In the genomic region with DNA sequence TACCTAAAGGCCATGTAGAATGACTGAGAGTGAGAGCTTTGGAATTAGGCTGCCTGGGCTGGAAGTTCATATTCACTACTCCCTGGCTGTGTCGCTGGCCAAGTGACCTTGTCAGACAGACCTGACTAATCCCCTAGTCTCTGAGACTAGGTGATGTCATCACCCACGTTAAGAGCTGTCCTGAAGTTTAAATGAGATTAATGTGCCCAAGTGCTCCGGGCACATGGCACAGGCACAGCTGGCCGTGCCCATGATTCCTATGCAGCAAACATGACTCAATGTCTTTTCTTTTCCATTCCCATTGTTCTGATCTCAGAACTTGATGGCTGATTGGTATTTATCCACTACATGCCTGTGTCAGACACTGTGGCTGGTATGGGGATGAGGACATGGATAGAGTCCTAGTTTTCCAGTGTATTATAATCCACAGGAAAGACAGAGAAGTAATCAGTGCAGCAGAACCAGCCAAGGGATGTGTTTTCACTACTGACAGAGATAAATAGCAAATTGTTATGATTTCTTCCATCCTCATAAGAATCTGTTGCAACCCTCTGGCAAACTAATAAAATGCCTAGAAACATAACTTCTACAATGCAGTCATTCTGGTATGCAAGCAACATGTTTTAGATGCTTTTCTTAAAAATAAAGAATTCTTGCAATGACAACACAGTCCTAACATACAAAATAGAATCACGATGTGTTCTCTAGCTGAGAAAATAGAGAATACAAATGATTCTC, we compare ENCODE assay signal across 25 cellular contexts.
DNase-seq lines count a peak whose midpoint lies in the region; ATAC-seq and TF ChIP-seq lines count a peak whose summit lies in the region.
"Had no signal": no experiment of that assay in that cellular context is flagged by ENCODE, and none has a peak within 500 bp of the region (broad histone marks: within the 10 kb centered on the region; RNA-seq: fewer than 3 reads in every experiment).

No MANE protein-coding gene starts in this region.

- no peaks in the 10 kb centered on the region for H3K36me3 Mint-ChIP-seq in stimulated activated effector memory CD8-positive, alpha-beta T cell treated with anti-CD3 and anti-CD28 coated beads, Interleukin-12 subunit alpha, Interleukin-12 subunit beta, amount 100 ng/mL, for 72 hours
- H3K36me3 Mint-ChIP-seq: activated naive CD8-positive, alpha-beta T cell treated with anti-CD3 and anti-CD28 coated beads, Interleukin-2, amount 10 ng/mL, durations not matched to agents 7 days and 5 days; immature natural killer cell; naive thymus-derived CD4-positive, alpha-beta T cell had no signal

- H3K4me1 ChIP-seq in foreskin keratinocyte (no peaks in the 10 kb centered on the region), transverse colon (peaks cover 0 to 11% (median 8%) of the 10 kb centered on the region in 4 donors)
- H3K4me1 ChIP-seq: A549 had no signal

- H3K27ac ChIP-seq in WERI-Rb-1 (no peak overlapping the region), foreskin keratinocyte (peak overlapping the region; percentile 18), transverse colon (peak overlapping the region; percentile 65 to 85 (median 73))
- H3K27ac ChIP-seq: A549, GM23248, lower lobe of right lung, thyroid gland had no signal

- no peaks in the 10 kb centered on the region for H3K4me1 Mint-ChIP-seq in stimulated activated effector memory CD8-positive, alpha-beta T cell treated with anti-CD3 and anti-CD28 coated beads, Interleukin-12 subunit alpha, Interleukin-12 subunit beta, amount 100 ng/mL, for 72 hours
- H3K4me1 Mint-ChIP-seq: activated naive CD8-positive, alpha-beta T cell treated with anti-CD3 and anti-CD28 coated beads, Interleukin-2, amount 10 ng/mL, durations not matched to agents 7 days and 5 days; immature natural killer cell; naive thymus-derived CD4-positive, alpha-beta T cell had no signal

- H3K4me3 ChIP-seq in WERI-Rb-1 (ENCODE audit: low read depth, low read length) (no peak overlapping the region), transverse colon (no peak overlapping the region)
- H3K4me3 ChIP-seq: A549, GM23248, heart left ventricle, lower lobe of right lung, skin epidermis, thyroid gland had no signal

- DNase-seq in SHP77 (lab: John Stamatoyannopoulos, UW) = peak; percentile 32 to 34
- DNase-seq in SHP77 treated with DMSO at 0.1 percent for 48 hours (lab: John Stamatoyannopoulos, UW) = no peak
- peak; percentile 74 for DNase-seq in WERI-Rb-1
- peak; percentile 19 to 48 for DNase-seq in foreskin keratinocyte
- no peak for DNase-seq in transverse colon
- DNase-seq in RPMI8226 = no peak
- DNase-seq in stimulated activated effector memory CD8-positive, alpha-beta T cell treated with anti-CD3 and anti-CD28 coated beads, Interleukin-12 subunit alpha, Interleukin-12 subunit beta, amount 100 ng/mL, for 72 hours (ENCODE audit: low spot score in 2 of 2) = no peak
- DNase-seq in HPDE6-E6E7 (ENCODE audit: extremely low spot score) = no peak
- DNase-seq: activated naive CD8-positive, alpha-beta T cell treated with anti-CD3 and anti-CD28 coated beads, Interleukin-2, amount 10 ng/mL, durations not matched to agents 7 days and 5 days; caudate nucleus; DMS 273 treated with DMSO at 0.1 percent for 48 hours; GM23248; immature natural killer cell; lower lobe of right lung; naive thymus-derived CD4-positive, alpha-beta T cell; NCI-H446; OCI-M1; posterior cingulate gyrus; stimulated activated CD8-positive, alpha-beta memory T cell treated with anti-CD3 and anti-CD28 coated beads, Interleukin-4, amount 100 ng/mL, for 48 hours; T1000; thyroid gland had no signal

- in situ Hi-C loops in transverse colon (cut with MboI; ENCODE audit: low pct_ligation_motif_present in 1 of 4, low pct_unique_long_range_greater_than_20kb in 1 of 4, low sequenced_read_pairs in 3 of 4) = no loop called here

- no peak for TF ChIP-seq EP300 in transverse colon (IDR thresholded peaks at IDR 0.05; ENCODE audit: low read depth)

- WGBS in transverse colon (ENCODE audit: low coverage in 1 of 2), 2 donors = 54 to 60% methylated on average over 1 to 5 of the region's 5 CpGs

- no peak overlapping the region for H3K27ac Mint-ChIP-seq in stimulated activated effector memory CD8-positive, alpha-beta T cell treated with anti-CD3 and anti-CD28 coated beads, Interleukin-12 subunit alpha, Interleukin-12 subunit beta, amount 100 ng/mL, for 72 hours
- H3K27ac Mint-ChIP-seq: activated naive CD8-positive, alpha-beta T cell treated with anti-CD3 and anti-CD28 coated beads, Interleukin-2, amount 10 ng/mL, durations not matched to agents 7 days and 5 days; activated T-helper 1 cell treated with anti-CD3 and anti-CD28 coated beads, Interleukin-12 subunit alpha, Interleukin-12 subunit beta, Interleukin-2, Interleukin-4 antibody, amounts not matched to agents 30 ng/mL and 10 ng/mL and 1 ng/mL, durations not matched to agents 14 hours and 24 hours and 36 hours; immature natural killer cell; naive thymus-derived CD4-positive, alpha-beta T cell had no signal

- no peaks in the 10 kb centered on the region for H3K9me3 Mint-ChIP-seq in stimulated activated effector memory CD8-positive, alpha-beta T cell treated with anti-CD3 and anti-CD28 coated beads, Interleukin-12 subunit alpha, Interleukin-12 subunit beta, amount 100 ng/mL, for 72 hours
- H3K9me3 Mint-ChIP-seq: activated naive CD8-positive, alpha-beta T cell treated with anti-CD3 and anti-CD28 coated beads, Interleukin-2, amount 10 ng/mL, durations not matched to agents 7 days and 5 days; activated T-helper 1 cell treated with anti-CD3 and anti-CD28 coated beads, Interleukin-12 subunit alpha, Interleukin-12 subunit beta, Interleukin-2, Interleukin-4 antibody, amounts not matched to agents 30 ng/mL and 10 ng/mL and 1 ng/mL, durations not matched to agents 14 hours and 24 hours and 36 hours had no signal

- H3K4me3 Mint-ChIP-seq in stimulated activated effector memory CD8-positive, alpha-beta T cell treated with anti-CD3 and anti-CD28 coated beads, Interleukin-12 subunit alpha, Interleukin-12 subunit beta, amount 100 ng/mL, for 72 hours = no peak overlapping the region
- H3K4me3 Mint-ChIP-seq: activated naive CD8-positive, alpha-beta T cell treated with anti-CD3 and anti-CD28 coated beads, Interleukin-2, amount 10 ng/mL, durations not matched to agents 7 days and 5 days; activated T-helper 1 cell treated with anti-CD3 and anti-CD28 coated beads, Interleukin-12 subunit alpha, Interleukin-12 subunit beta, Interleukin-2, Interleukin-4 antibody, amounts not matched to agents 30 ng/mL and 10 ng/mL and 1 ng/mL, durations not matched to agents 14 hours and 24 hours and 36 hours; immature natural killer cell; naive thymus-derived CD4-positive, alpha-beta T cell had no signal

- TF ChIP-seq POLR2A in transverse colon (IDR thresholded peaks at IDR 0.05) = no peak

- no peaks in the 10 kb centered on the region for H3K9me3 ChIP-seq in WERI-Rb-1 (ENCODE audit: severe bottlenecking)
- H3K9me3 ChIP-seq in transverse colon = no peaks in the 10 kb centered on the region
- H3K9me3 ChIP-seq: A549, heart left ventricle, lower lobe of right lung, thyroid gland had no signal

- H3K36me3 ChIP-seq in WERI-Rb-1 = no peaks in the 10 kb centered on the region
- H3K36me3 ChIP-seq in transverse colon = no peaks in the 10 kb centered on the region
- H3K36me3 ChIP-seq: heart left ventricle, lower lobe of right lung, thyroid gland had no signal

- H3K27me3 ChIP-seq in WERI-Rb-1 (ENCODE audit: insufficient read depth, low read depth, severe bottlenecking) (no peaks in the 10 kb centered on the region), foreskin keratinocyte (no peaks in the 10 kb centered on the region), transverse colon (no peaks in the 10 kb centered on the region)
- H3K27me3 ChIP-seq: heart left ventricle, thyroid gland had no signal

- no peak for TF ChIP-seq CTCF in WERI-Rb-1 (IDR thresholded peaks at IDR 0.05; ENCODE audit: low read depth, low read length)
- TF ChIP-seq CTCF in foreskin keratinocyte (conservative IDR thresholded peaks at IDR 0.05) = no peak
- no peak for TF ChIP-seq CTCF in transverse colon (IDR thresholded peaks at IDR 0.05)

- intact Hi-C loops in transverse colon (cut with DNase I; ENCODE audit: low total_unique reads) = no loop called here

- peak; percentile 39 for ATAC-seq in foreskin keratinocyte
- no peak for ATAC-seq in stimulated activated effector memory CD8-positive, alpha-beta T cell treated with anti-CD3 and anti-CD28 coated beads, Interleukin-12 subunit alpha, Interleukin-12 subunit beta, amount 100 ng/mL, for 72 hours
- ATAC-seq: A549; lower lobe of right lung; naive thymus-derived CD4-positive, alpha-beta T cell had no signal

Comparison
In these comparisons a context has a peak if more than half of its experiments do, and no peak if none do; other contexts are left out.
1. DNase-seq: peak in SHP77 (2 of 2), WERI-Rb-1 (single experiment) and foreskin keratinocyte (2 of 2); none in SHP77 treated with DMSO at 0.1 percent for 48 hours (single experiment), transverse colon (single experiment), RPMI8226 (single experiment), stimulated activated effector memory CD8-positive, alpha-beta T cell treated with anti-CD3 and anti-CD28 coated beads, Interleukin-12 subunit alpha, Interleukin-12 subunit beta, amount 100 ng/mL, for 72 hours (0 of 2) and HPDE6-E6E7 (single experiment).